In the genomic region with DNA sequence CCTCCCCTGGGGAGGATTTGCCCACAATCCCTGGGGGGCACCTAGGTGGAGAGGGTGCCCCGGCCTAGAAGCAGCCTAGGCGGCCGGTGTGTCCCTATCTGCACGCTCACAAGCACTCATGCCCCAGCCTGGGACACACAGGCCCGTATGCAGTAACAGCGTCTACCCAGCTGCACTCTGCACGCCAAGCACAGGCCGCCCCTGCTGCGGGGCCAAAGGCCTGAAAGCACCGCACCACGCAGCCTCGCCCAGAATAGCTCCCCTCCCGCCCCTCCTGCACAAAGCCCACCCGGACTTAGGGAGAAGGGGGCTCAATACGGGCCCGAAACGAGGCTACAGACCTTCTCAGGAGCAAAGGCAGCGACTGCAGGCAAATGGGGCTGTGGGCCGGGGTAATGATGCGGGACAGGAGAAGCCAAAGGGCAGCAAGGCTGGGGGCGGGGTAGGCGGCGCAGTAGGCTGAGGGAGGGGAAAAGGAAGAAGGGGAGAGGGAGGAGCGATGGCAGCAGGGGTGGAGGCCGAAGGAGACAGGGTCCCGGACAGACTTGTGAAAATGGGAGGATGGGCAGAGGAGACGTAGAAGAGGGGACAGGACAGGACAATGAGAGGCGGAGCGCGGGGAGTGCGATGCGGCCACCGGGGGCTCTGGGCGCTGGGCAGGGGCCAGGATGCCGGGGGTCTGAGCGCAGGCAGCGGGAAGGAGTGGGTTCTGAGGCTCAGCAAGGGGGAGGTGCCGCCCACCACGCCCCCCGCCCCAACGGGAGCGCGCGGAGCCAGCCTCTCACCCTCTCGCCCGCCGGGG, we compare ENCODE assay signal across 1 cellular context.
TF ChIP-seq lines count a peak whose summit lies in the region.

No MANE protein-coding gene starts in this region.

TF ChIP-seq in WTC11, 78 proteins besides CTCF, POLR2A, EP300 and RAD21 (continued from another document and continues in another):
- TF ChIP-seq, protein P1, sequence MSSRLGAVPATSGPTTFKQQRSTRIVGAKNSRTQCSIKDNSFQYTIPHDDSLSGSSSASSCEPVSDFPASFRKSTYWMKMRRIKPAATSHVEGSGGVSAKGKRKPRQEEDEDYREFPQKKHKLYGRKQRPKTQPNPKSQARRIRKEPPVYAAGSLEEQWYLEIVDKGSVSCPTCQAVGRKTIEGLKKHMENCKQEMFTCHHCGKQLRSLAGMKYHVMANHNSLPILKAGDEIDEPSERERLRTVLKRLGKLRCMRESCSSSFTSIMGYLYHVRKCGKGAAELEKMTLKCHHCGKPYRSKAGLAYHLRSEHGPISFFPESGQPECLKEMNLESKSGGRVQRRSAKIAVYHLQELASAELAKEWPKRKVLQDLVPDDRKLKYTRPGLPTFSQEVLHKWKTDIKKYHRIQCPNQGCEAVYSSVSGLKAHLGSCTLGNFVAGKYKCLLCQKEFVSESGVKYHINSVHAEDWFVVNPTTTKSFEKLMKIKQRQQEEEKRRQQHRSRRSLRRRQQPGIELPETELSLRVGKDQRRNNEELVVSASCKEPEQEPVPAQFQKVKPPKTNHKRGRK (CRISPR knock-in tag; IDR thresholded peaks at IDR 0.05; ENCODE audit: borderline replicate concordance): no peak
- TF ChIP-seq, protein P2, sequence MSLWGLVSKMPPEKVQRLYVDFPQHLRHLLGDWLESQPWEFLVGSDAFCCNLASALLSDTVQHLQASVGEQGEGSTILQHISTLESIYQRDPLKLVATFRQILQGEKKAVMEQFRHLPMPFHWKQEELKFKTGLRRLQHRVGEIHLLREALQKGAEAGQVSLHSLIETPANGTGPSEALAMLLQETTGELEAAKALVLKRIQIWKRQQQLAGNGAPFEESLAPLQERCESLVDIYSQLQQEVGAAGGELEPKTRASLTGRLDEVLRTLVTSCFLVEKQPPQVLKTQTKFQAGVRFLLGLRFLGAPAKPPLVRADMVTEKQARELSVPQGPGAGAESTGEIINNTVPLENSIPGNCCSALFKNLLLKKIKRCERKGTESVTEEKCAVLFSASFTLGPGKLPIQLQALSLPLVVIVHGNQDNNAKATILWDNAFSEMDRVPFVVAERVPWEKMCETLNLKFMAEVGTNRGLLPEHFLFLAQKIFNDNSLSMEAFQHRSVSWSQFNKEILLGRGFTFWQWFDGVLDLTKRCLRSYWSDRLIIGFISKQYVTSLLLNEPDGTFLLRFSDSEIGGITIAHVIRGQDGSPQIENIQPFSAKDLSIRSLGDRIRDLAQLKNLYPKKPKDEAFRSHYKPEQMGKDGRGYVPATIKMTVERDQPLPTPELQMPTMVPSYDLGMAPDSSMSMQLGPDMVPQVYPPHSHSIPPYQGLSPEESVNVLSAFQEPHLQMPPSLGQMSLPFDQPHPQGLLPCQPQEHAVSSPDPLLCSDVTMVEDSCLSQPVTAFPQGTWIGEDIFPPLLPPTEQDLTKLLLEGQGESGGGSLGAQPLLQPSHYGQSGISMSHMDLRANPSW (CRISPR knock-in tag; conservative IDR thresholded peaks at IDR 0.05; ENCODE audit: low read depth): peak; percentile 90; the same call in 1 of the 2 replicates
- TF ChIP-seq, protein P3, sequence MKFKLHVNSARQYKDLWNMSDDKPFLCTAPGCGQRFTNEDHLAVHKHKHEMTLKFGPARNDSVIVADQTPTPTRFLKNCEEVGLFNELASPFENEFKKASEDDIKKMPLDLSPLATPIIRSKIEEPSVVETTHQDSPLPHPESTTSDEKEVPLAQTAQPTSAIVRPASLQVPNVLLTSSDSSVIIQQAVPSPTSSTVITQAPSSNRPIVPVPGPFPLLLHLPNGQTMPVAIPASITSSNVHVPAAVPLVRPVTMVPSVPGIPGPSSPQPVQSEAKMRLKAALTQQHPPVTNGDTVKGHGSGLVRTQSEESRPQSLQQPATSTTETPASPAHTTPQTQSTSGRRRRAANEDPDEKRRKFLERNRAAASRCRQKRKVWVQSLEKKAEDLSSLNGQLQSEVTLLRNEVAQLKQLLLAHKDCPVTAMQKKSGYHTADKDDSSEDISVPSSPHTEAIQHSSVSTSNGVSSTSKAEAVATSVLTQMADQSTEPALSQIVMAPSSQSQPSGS (CRISPR knock-in tag; IDR thresholded peaks at IDR 0.05; ENCODE audit: borderline replicate concordance, low read depth): no peak
- TF ChIP-seq ZNF138 (CRISPR knock-in tag; conservative IDR thresholded peaks at IDR 0.05) (0 out of 2 replicates have a peak, but pooled peaks have one; percentile 23), ESRRA (CRISPR knock-in tag; IDR thresholded peaks at IDR 0.05; ENCODE audit: borderline replicate concordance) (no peak), KAT7 (CRISPR knock-in tag; IDR thresholded peaks at IDR 0.05; ENCODE audit: borderline replicate concordance) (no peak), TCF7 (CRISPR knock-in tag; IDR thresholded peaks at IDR 0.05; ENCODE audit: low read depth) (0 out of 2 replicates have a peak, but pooled peaks have one; percentile 29), MXD4 (CRISPR knock-in tag; IDR thresholded peaks at IDR 0.05; ENCODE audit: borderline replicate concordance) (no peak), NR3C1 (CRISPR knock-in tag; conservative IDR thresholded peaks at IDR 0.05; ENCODE audit: low read depth) (peak; percentile 64; the same call in 1 of the 2 replicates), RELA (CRISPR knock-in tag; IDR thresholded peaks at IDR 0.05; ENCODE audit: borderline replicate concordance) (no peak; the same call in 1 of the 2 replicates), MYBL2 (CRISPR knock-in tag; IDR thresholded peaks at IDR 0.05) (no peak), CREB1 (CRISPR knock-in tag; IDR thresholded peaks at IDR 0.05) (no peak)
- TF ChIP-seq, protein P4, sequence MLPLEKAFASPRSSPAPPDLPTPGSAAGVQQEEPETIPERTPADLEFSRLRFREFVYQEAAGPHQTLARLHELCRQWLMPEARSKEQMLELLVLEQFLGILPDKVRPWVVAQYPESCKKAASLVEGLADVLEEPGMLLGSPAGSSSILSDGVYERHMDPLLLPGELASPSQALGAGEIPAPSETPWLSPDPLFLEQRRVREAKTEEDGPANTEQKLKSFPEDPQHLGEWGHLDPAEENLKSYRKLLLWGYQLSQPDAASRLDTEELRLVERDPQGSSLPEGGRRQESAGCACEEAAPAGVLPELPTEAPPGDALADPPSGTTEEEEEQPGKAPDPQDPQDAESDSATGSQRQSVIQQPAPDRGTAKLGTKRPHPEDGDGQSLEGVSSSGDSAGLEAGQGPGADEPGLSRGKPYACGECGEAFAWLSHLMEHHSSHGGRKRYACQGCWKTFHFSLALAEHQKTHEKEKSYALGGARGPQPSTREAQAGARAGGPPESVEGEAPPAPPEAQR (CRISPR knock-in tag; IDR thresholded peaks at IDR 0.05): no peak
- TF ChIP-seq, protein P5, sequence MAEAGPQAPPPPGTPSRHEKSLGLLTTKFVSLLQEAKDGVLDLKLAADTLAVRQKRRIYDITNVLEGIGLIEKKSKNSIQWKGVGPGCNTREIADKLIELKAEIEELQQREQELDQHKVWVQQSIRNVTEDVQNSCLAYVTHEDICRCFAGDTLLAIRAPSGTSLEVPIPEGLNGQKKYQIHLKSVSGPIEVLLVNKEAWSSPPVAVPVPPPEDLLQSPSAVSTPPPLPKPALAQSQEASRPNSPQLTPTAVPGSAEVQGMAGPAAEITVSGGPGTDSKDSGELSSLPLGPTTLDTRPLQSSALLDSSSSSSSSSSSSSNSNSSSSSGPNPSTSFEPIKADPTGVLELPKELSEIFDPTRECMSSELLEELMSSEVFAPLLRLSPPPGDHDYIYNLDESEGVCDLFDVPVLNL (CRISPR knock-in tag; IDR thresholded peaks at IDR 0.05; ENCODE audit: borderline replicate concordance, low read depth): no peak
- TF ChIP-seq, protein P6, sequence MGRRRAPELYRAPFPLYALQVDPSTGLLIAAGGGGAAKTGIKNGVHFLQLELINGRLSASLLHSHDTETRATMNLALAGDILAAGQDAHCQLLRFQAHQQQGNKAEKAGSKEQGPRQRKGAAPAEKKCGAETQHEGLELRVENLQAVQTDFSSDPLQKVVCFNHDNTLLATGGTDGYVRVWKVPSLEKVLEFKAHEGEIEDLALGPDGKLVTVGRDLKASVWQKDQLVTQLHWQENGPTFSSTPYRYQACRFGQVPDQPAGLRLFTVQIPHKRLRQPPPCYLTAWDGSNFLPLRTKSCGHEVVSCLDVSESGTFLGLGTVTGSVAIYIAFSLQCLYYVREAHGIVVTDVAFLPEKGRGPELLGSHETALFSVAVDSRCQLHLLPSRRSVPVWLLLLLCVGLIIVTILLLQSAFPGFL (CRISPR knock-in tag; IDR thresholded peaks at IDR 0.05; ENCODE audit: borderline replicate concordance): no peak
- TF ChIP-seq, protein P7, sequence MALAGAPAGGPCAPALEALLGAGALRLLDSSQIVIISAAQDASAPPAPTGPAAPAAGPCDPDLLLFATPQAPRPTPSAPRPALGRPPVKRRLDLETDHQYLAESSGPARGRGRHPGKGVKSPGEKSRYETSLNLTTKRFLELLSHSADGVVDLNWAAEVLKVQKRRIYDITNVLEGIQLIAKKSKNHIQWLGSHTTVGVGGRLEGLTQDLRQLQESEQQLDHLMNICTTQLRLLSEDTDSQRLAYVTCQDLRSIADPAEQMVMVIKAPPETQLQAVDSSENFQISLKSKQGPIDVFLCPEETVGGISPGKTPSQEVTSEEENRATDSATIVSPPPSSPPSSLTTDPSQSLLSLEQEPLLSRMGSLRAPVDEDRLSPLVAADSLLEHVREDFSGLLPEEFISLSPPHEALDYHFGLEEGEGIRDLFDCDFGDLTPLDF (CRISPR knock-in tag; IDR thresholded peaks at IDR 0.05): no peak
- TF ChIP-seq, protein P8, sequence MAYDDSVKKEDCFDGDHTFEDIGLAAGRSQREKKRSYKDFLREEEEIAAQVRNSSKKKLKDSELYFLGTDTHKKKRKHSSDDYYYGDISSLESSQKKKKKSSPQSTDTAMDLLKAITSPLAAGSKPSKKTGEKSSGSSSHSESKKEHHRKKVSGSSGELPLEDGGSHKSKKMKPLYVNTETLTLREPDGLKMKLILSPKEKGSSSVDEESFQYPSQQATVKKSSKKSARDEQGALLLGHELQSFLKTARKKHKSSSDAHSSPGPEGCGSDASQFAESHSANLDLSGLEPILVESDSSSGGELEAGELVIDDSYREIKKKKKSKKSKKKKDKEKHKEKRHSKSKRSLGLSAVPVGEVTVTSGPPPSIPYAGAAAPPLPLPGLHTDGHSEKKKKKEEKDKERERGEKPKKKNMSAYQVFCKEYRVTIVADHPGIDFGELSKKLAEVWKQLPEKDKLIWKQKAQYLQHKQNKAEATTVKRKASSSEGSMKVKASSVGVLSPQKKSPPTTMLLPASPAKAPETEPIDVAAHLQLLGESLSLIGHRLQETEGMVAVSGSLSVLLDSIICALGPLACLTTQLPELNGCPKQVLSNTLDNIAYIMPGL (CRISPR knock-in tag; IDR thresholded peaks at IDR 0.05): peak; percentile 47; the same call in 1 of the 2 replicates
- TF ChIP-seq, protein P9, sequence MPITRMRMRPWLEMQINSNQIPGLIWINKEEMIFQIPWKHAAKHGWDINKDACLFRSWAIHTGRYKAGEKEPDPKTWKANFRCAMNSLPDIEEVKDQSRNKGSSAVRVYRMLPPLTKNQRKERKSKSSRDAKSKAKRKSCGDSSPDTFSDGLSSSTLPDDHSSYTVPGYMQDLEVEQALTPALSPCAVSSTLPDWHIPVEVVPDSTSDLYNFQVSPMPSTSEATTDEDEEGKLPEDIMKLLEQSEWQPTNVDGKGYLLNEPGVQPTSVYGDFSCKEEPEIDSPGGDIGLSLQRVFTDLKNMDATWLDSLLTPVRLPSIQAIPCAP (CRISPR knock-in tag; IDR thresholded peaks at IDR 0.05): no peak
- TF ChIP-seq, protein P10, sequence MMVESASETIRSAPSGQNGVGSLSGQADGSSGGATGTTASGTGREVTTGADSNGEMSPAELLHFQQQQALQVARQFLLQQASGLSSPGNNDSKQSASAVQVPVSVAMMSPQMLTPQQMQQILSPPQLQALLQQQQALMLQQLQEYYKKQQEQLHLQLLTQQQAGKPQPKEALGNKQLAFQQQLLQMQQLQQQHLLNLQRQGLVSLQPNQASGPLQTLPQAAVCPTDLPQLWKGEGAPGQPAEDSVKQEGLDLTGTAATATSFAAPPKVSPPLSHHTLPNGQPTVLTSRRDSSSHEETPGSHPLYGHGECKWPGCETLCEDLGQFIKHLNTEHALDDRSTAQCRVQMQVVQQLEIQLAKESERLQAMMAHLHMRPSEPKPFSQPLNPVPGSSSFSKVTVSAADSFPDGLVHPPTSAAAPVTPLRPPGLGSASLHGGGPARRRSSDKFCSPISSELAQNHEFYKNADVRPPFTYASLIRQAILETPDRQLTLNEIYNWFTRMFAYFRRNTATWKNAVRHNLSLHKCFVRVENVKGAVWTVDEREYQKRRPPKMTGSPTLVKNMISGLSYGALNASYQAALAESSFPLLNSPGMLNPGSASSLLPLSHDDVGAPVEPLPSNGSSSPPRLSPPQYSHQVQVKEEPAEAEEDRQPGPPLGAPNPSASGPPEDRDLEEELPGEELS (CRISPR knock-in tag; IDR thresholded peaks at IDR 0.05): 0 out of 2 replicates have a peak, but pooled peaks have one; percentile 67
- TF ChIP-seq, protein P11, sequence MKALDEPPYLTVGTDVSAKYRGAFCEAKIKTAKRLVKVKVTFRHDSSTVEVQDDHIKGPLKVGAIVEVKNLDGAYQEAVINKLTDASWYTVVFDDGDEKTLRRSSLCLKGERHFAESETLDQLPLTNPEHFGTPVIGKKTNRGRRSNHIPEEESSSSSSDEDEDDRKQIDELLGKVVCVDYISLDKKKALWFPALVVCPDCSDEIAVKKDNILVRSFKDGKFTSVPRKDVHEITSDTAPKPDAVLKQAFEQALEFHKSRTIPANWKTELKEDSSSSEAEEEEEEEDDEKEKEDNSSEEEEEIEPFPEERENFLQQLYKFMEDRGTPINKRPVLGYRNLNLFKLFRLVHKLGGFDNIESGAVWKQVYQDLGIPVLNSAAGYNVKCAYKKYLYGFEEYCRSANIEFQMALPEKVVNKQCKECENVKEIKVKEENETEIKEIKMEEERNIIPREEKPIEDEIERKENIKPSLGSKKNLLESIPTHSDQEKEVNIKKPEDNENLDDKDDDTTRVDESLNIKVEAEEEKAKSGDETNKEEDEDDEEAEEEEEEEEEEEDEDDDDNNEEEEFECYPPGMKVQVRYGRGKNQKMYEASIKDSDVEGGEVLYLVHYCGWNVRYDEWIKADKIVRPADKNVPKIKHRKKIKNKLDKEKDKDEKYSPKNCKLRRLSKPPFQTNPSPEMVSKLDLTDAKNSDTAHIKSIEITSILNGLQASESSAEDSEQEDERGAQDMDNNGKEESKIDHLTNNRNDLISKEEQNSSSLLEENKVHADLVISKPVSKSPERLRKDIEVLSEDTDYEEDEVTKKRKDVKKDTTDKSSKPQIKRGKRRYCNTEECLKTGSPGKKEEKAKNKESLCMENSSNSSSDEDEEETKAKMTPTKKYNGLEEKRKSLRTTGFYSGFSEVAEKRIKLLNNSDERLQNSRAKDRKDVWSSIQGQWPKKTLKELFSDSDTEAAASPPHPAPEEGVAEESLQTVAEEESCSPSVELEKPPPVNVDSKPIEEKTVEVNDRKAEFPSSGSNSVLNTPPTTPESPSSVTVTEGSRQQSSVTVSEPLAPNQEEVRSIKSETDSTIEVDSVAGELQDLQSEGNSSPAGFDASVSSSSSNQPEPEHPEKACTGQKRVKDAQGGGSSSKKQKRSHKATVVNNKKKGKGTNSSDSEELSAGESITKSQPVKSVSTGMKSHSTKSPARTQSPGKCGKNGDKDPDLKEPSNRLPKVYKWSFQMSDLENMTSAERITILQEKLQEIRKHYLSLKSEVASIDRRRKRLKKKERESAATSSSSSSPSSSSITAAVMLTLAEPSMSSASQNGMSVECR (CRISPR knock-in tag; IDR thresholded peaks at IDR 0.05; ENCODE audit: borderline replicate concordance): peak; percentile 84; the same call in 1 of the 2 replicates
